Comparison of ENCODE assay signal across 9 cellular contexts in genomic region chr11:33997473-33998347, GRCh38. TPM values are rescaled to one million over a fixed set of nuclear protein-coding genes. Genes with fewer than 3 reads are reported as not detected.
DNase-seq lines count a peak whose midpoint lies in the region; ATAC-seq and TF ChIP-seq lines count a peak whose summit lies in the region.
"Had no signal": no experiment of that assay in that cellular context is flagged by ENCODE, and none has a peak within 500 bp of the region (broad histone marks: within the 10 kb centered on the region; RNA-seq: fewer than 3 reads in every experiment).

No MANE protein-coding gene starts in this region.

- in situ Hi-C loops in mammary epithelial cell (cut with MboI; ENCODE audit: low sequenced_read_pairs in 2 of 2), result loop anchor here (10.0 to 25.0 kb wide), 3 partner anchors 77 to 367 kb away; partner anchors contain the start of gene ABTB2 (in 1 of the 2)

- H3K27ac ChIP-seq in MM.1S (ENCODE audit: low read length), result no peak overlapping the region
- no peak overlapping the region for H3K27ac ChIP-seq in mammary epithelial cell (ENCODE audit: insufficient read depth, low read depth, low read length)
- H3K27ac ChIP-seq: body of pancreas had no signal

- no peaks in the 10 kb centered on the region; the same call in 1 of the 2 replicates for H3K27me3 ChIP-seq in MM.1S (replicated peaks; ENCODE audit: insufficient read depth, low read length)
- no peaks in the 10 kb centered on the region for H3K27me3 ChIP-seq in mammary epithelial cell (ENCODE audit: insufficient read depth, low read length)
- H3K27me3 ChIP-seq: body of pancreas had no signal

- peak; percentile 15 for DNase-seq in DMS153 treated with DMSO at 0.1 percent for 48 hours (lab: John Stamatoyannopoulos, UW; ENCODE audit: unreplicated experiment)
- DNase-seq in DMS153 (lab: John Stamatoyannopoulos, UW), result no peak
- no peak for DNase-seq in MM.1S
- DNase-seq in mammary epithelial cell, result peak; percentile 24
- DNase-seq in omental fat pad (ENCODE audit: low spot score), result no peak

- H4K20me1 ChIP-seq in MM.1S (ENCODE audit: insufficient read depth, low read length), result no peaks in the 10 kb centered on the region
- no peaks in the 10 kb centered on the region for H4K20me1 ChIP-seq in mammary epithelial cell (ENCODE audit: insufficient read depth, low read length)

- H2AFZ ChIP-seq in MM.1S (ENCODE audit: low read length) (no peak overlapping the region), mammary epithelial cell (ENCODE audit: low read depth, low read length) (peak overlapping the region; percentile 60)

- WGBS in mammary epithelial cell (ENCODE audit: low coverage, missing lambda C conversion rate), result 42% methylated on average over 8 of the region's 9 CpGs

- peak overlapping the region; percentile 22; the same call in 1 of the 2 replicates for H3K4me3 ChIP-seq in MM.1S (ENCODE audit: low read length)
- H3K4me3 ChIP-seq in mammary epithelial cell (replicated peaks in 1 of 3; ENCODE audit: insufficient read depth in 1 of 3, low read depth in 2 of 3, low read length in 3 of 3), result no peak overlapping the region
- H3K4me3 ChIP-seq: body of pancreas had no signal

- H3K4me1 ChIP-seq in MM.1S (ENCODE audit: low read length) (peaks cover 9% of the 10 kb centered on the region), mammary epithelial cell (ENCODE audit: insufficient read depth, low read length) (peaks cover 9% of the 10 kb centered on the region)

- H3K9ac ChIP-seq in MM.1S (ENCODE audit: low read length), result no peak overlapping the region
- no peak overlapping the region for H3K9ac ChIP-seq in mammary epithelial cell (ENCODE audit: insufficient read depth, low read length)

- 0 out of 2 replicates have a peak, but pooled peaks cover 3% of the 10 kb centered on the region for H3F3A ChIP-seq in MM.1S (ENCODE audit: insufficient read depth, low read length)

- H3K79me2 ChIP-seq in MM.1S (ENCODE audit: low read length) (no peaks in the 10 kb centered on the region), mammary epithelial cell (ENCODE audit: insufficient read depth, low read length) (no peaks in the 10 kb centered on the region)

- CTCF ChIA-PET in mammary epithelial cell (lab: Charles Lee; ENCODE audit: low non-redundant PET), result interaction anchor here (0.6 to 0.7 kb wide), 3 partner anchors 53 to 529 kb away, joined by 3 to 6 read pairs (median 3); no protein-coding TSS in a partner anchor

- TF ChIP-seq CTCF in MM.1S (IDR thresholded peaks at IDR 0.05; ENCODE audit: low read length) (no peak), mammary epithelial cell (conservative IDR thresholded peaks at IDR 0.05 in 1 of 2, IDR thresholded peaks at IDR 0.05 in 1 of 2; ENCODE audit: extremely low read depth in 1 of 2, insufficient read depth in 1 of 2, low read depth in 1 of 2, low read length in 2 of 2) (no peak), omental fat pad (IDR thresholded peaks at IDR 0.05) (no peak)

- H3K36me3 ChIP-seq in MM.1S (replicated peaks; ENCODE audit: insufficient read depth, low read length), result no peaks in the 10 kb centered on the region
- H3K36me3 ChIP-seq in mammary epithelial cell (ENCODE audit: insufficient read depth, low read length), result no peaks in the 10 kb centered on the region

- no peaks in the 10 kb centered on the region for H3K9me2 ChIP-seq in MM.1S (replicated peaks; ENCODE audit: insufficient read depth, low read length)

- dilution Hi-C loops in mammary epithelial cell (cut with HindIII; ENCODE audit: low sequenced_read_pairs), result no loop called here

- H3K4me2 ChIP-seq in MM.1S (ENCODE audit: low read depth, low read length), result peak overlapping the region; percentile 59
- peak overlapping the region; percentile 67 for H3K4me2 ChIP-seq in mammary epithelial cell (ENCODE audit: insufficient read depth, low read depth, low read length)

- no TSS peak for BruUV-seq in mammary epithelial cell (replicated peaks; lab: Mats Ljungman, UMichigan)

- ATAC-seq in omental fat pad (ENCODE audit: low FRiP score), result peak; percentile 26
- ATAC-seq in GM21825 (IDR thresholded peaks at IDR 0.05; ENCODE audit: unreplicated experiment), result no peak
- ATAC-seq in HG03520 (IDR thresholded peaks at IDR 0.05; ENCODE audit: unreplicated experiment), result no peak
- no peak for ATAC-seq in GM19455 (IDR thresholded peaks at IDR 0.05; ENCODE audit: unreplicated experiment)

- H3K9me3 ChIP-seq in MM.1S (replicated peaks; ENCODE audit: insufficient read depth, low read length), result no peaks in the 10 kb centered on the region
- H3K9me3 ChIP-seq in mammary epithelial cell (replicated peaks; ENCODE audit: insufficient read depth, low read length), result no peaks in the 10 kb centered on the region
- H3K9me3 ChIP-seq: body of pancreas had no signal

- intact Hi-C loops in mammary epithelial cell (cut with micrococcal nuclease), result loop anchor here (1.0 to 5.0 kb wide), 6 partner anchors 54 to 495 kb away; partner anchors contain the start of genes CAPRIN1 and NAT10

RNA-seq across cellular contexts. Expression of gene CAPRIN1, which starts 53.8 kb away (rescaled TPM):
- total RNA-seq in mammary epithelial cell, result 100 to 1,000 TPM; 194 to 217 TPM
- 184 TPM for polyA plus RNA-seq in mammary epithelial cell
- 258 TPM for polyA minus RNA-seq in mammary epithelial cell
- total RNA-seq in omental fat pad, result 100 to 1,000 TPM; 130 to 190 (median 141) TPM

Comparison
In these comparisons a context has a peak if more than half of its experiments do, and no peak if none do; other contexts are left out.
1. DNase-seq: peak in DMS153 treated with DMSO at 0.1 percent for 48 hours (single experiment) and mammary epithelial cell (single experiment); none in DMS153 (single experiment), MM.1S (single experiment) and omental fat pad (single experiment).